Comparison of ENCODE assay signal across 8 cellular contexts in genomic region chr14:23953116-23953463, GRCh38. TPM values are rescaled to one million over a fixed set of nuclear protein-coding genes. Genes with fewer than 3 reads are reported as not detected.
DNase-seq lines count a peak whose midpoint lies in the region; ATAC-seq and TF ChIP-seq lines count a peak whose summit lies in the region.
"Not testable (repeated sequence)": the region's sequence is repeated elsewhere in the genome, so short reads cannot be mapped to it uniquely, and the experiment has no call there.

No MANE protein-coding gene starts in this region.

- peak overlapping the region; percentile 68 for H3K27ac Mint-ChIP-seq in activated naive CD4-positive, alpha-beta T cell treated with anti-CD3 and anti-CD28 coated beads, Interleukin-2, amount 50 U/mL, for 24 hours
- peak overlapping the region; percentile 36 for H3K27ac Mint-ChIP-seq in nephron progenitor cell

- CTCF ChIA-PET in HEK293 (lab: Yijun Ruan, JAX), result interaction anchor here (1.0 to 3.8 kb wide), 7 partner anchors 8 to 489 kb away, joined by 4 to 13 read pairs (median 5); no protein-coding TSS in a partner anchor
- CTCF ChIA-PET in Panc1 (lab: Charles Lee), result not testable (repeated sequence)

- not testable (repeated sequence) for H4K20me1 ChIP-seq in BLaER1

- H3K27ac ChIP-seq in BLaER1 (peak overlapping the region; percentile 81), HEK293 (ENCODE audit: extremely low read depth, low read depth, low read length) (peak overlapping the region; percentile 61; the same call in 1 of the 2 replicates), Panc1 (ENCODE audit: low read length) (peak overlapping the region; percentile 75; the same call in 1 of the 2 replicates), subcutaneous abdominal adipose tissue (ENCODE audit: low read depth, low read length) (peak overlapping the region; percentile 91)

- not testable (repeated sequence) for DNase-seq in Panc1 (ENCODE audit: low read depth, low spot score); nephron progenitor cell

- H3K4me3 Mint-ChIP-seq in activated naive CD4-positive, alpha-beta T cell treated with anti-CD3 and anti-CD28 coated beads, Interleukin-2, amount 50 U/mL, for 24 hours, result peak overlapping the region; percentile 100
- peak overlapping the region; percentile 99 for H3K4me3 Mint-ChIP-seq in nephron progenitor cell

- H3K9ac ChIP-seq in BLaER1, result peak overlapping the region; percentile 86
- H3K9ac ChIP-seq in endocrine pancreas (ENCODE audit: control insufficient read depth, insufficient read depth, low read length), result not testable (repeated sequence)
- H3K9ac ChIP-seq in subcutaneous abdominal adipose tissue (ENCODE audit: low read length in 5 of 5), result peak overlapping the region in 4 of 5 donors; percentile 80 to 99 (median 96)

- H3K4me1 ChIP-seq in BLaER1 (peaks cover 18% of the 10 kb centered on the region), subcutaneous abdominal adipose tissue (ENCODE audit: control insufficient read depth in 5 of 5, insufficient read depth in 5 of 5, low read length in 5 of 5) (peaks cover 0 to 39% (median 28%) of the 10 kb centered on the region in 5 donors)
- not testable (repeated sequence) for H3K4me1 ChIP-seq in HEK293 (ENCODE audit: control insufficient read depth, insufficient read depth, low read length); Panc1 (ENCODE audit: control insufficient read depth, insufficient read depth, low read length); endocrine pancreas (ENCODE audit: control insufficient read depth, insufficient read depth, low read length)

- not testable (repeated sequence) for H3K9me3 Mint-ChIP-seq in activated naive CD4-positive, alpha-beta T cell treated with anti-CD3 and anti-CD28 coated beads, Interleukin-2, amount 50 U/mL, for 24 hours
- H3K9me3 Mint-ChIP-seq in nephron progenitor cell, result peaks cover 37% of the 10 kb centered on the region

- BruUV-seq in Panc1 (replicated peaks; lab: Mats Ljungman, UMichigan), result not testable (repeated sequence)

- peak overlapping the region; percentile 86 for H3K4me3 ChIP-seq in BLaER1
- H3K4me3 ChIP-seq in HEK293 (ENCODE audit: low read depth, low read length), result peak overlapping the region; percentile 94
- peak overlapping the region; percentile 68 to 69 for H3K4me3 ChIP-seq in Panc1 (ENCODE audit: low read depth in 2 of 2, low read length in 2 of 2)
- H3K4me3 ChIP-seq in endocrine pancreas (ENCODE audit: control insufficient read depth, insufficient read depth, low read length), result peak overlapping the region; percentile 55
- peak overlapping the region; percentile 96 for H3K4me3 ChIP-seq in iPS-18c (ENCODE audit: insufficient read depth, low read depth, low read length)
- H3K4me3 ChIP-seq in subcutaneous abdominal adipose tissue (ENCODE audit: low read depth in 1 of 5, low read length in 5 of 5), result peak overlapping the region; percentile 85 to 99 (median 96)

- peaks cover 25% of the 10 kb centered on the region for H3K4me1 Mint-ChIP-seq in activated naive CD4-positive, alpha-beta T cell treated with anti-CD3 and anti-CD28 coated beads, Interleukin-2, amount 50 U/mL, for 24 hours
- H3K4me1 Mint-ChIP-seq in nephron progenitor cell, result peaks cover 29% of the 10 kb centered on the region

- intact Hi-C loops in Panc1 (cut with micrococcal nuclease; ENCODE audit: unreplicated experiment), result loop anchor here (5.0 kb wide), 1 partner anchor 226 kb away; no protein-coding TSS in a partner anchor

- H3K36me3 ChIP-seq in BLaER1, result peaks cover 28% of the 10 kb centered on the region; the same call in 1 of the 2 replicates
- not testable (repeated sequence) for H3K36me3 ChIP-seq in HEK293 (ENCODE audit: control insufficient read depth in 2 of 2, insufficient read depth in 1 of 2, low read length in 2 of 2); Panc1 (ENCODE audit: control insufficient read depth, insufficient read depth, low read length); endocrine pancreas (ENCODE audit: control insufficient read depth, insufficient read depth, low read length); subcutaneous abdominal adipose tissue (ENCODE audit: control insufficient read depth in 5 of 5, insufficient read depth in 5 of 5, low read length in 5 of 5)

- POLR2A ChIA-PET in HEK293 (lab: Yijun Ruan, JAX), result interaction anchor here (1.2 kb wide), 1 partner anchor 141 kb away, joined by 4 read pairs; the partner anchor contains the start of gene PCK2
- POLR2A ChIA-PET in Panc1 (lab: Charles Lee), result not testable (repeated sequence)

- in situ Hi-C loops in Panc1 (cut with HindIII; ENCODE audit: low pct_unique_long_range_greater_than_20kb, low sequenced_read_pairs), result not testable (repeated sequence)

- not testable (repeated sequence) for TF ChIP-seq CTCF in HEK293 (tag by site-specific recombination; IDR thresholded peaks at IDR 0.05); Panc1 (IDR thresholded peaks at IDR 0.05); nephron progenitor cell (IDR thresholded peaks at IDR 0.05)

- not testable (repeated sequence) for H3K27me3 ChIP-seq in BLaER1; Panc1 (ENCODE audit: control insufficient read depth, insufficient read depth, low read length); endocrine pancreas (ENCODE audit: control insufficient read depth, insufficient read depth, low read length); subcutaneous abdominal adipose tissue (ENCODE audit: control insufficient read depth in 5 of 5, insufficient read depth in 4 of 5, low read length in 5 of 5)

- H3K9me3 ChIP-seq in BLaER1, result peaks cover 34% of the 10 kb centered on the region
- not testable (repeated sequence) for H3K9me3 ChIP-seq in HEK293 (ENCODE audit: control insufficient read depth, insufficient read depth, low read depth, low read length); Panc1 (ENCODE audit: control insufficient read depth, insufficient read depth, low read depth, low read length); endocrine pancreas (ENCODE audit: control insufficient read depth, low read length); iPS-18c (ENCODE audit: control insufficient read depth, insufficient read depth, low read length); subcutaneous abdominal adipose tissue (ENCODE audit: control insufficient read depth in 5 of 5, low read length in 5 of 5)

- H3K36me3 Mint-ChIP-seq in activated naive CD4-positive, alpha-beta T cell treated with anti-CD3 and anti-CD28 coated beads, Interleukin-2, amount 50 U/mL, for 24 hours, result not testable (repeated sequence)
- peaks cover 46% of the 10 kb centered on the region for H3K36me3 Mint-ChIP-seq in nephron progenitor cell (ENCODE audit: low read depth)

- peak overlapping the region; percentile 88 for H3K4me2 ChIP-seq in BLaER1

- not testable (repeated sequence) for H3K27me3 Mint-ChIP-seq in activated naive CD4-positive, alpha-beta T cell treated with anti-CD3 and anti-CD28 coated beads, Interleukin-2, amount 50 U/mL, for 24 hours; nephron progenitor cell (ENCODE audit: low read depth, poor library complexity)

- peak; percentile 17; the same call in 1 of the 2 replicates for ATAC-seq in Panc1

RNA-seq across cellular contexts. Expression of gene DHRS4, which starts 0.5 kb away (rescaled TPM):
- 13.5 TPM for total RNA-seq in Panc1 (2021; ENCODE audit: unreplicated experiment)
- polyA plus RNA-seq in Panc1 (2012; ENCODE audit: insufficient read length), result 26.6 TPM

RNA-seq across cellular contexts. Expression of gene DHRS4L2, which starts 35.6 kb away (rescaled TPM):
- total RNA-seq in Panc1 (2021; ENCODE audit: unreplicated experiment), result 8.0 TPM
- 5.2 TPM for polyA plus RNA-seq in Panc1 (2012; ENCODE audit: insufficient read length)
